ENCODE assay signal across 19 cellular contexts in the genomic region with DNA sequence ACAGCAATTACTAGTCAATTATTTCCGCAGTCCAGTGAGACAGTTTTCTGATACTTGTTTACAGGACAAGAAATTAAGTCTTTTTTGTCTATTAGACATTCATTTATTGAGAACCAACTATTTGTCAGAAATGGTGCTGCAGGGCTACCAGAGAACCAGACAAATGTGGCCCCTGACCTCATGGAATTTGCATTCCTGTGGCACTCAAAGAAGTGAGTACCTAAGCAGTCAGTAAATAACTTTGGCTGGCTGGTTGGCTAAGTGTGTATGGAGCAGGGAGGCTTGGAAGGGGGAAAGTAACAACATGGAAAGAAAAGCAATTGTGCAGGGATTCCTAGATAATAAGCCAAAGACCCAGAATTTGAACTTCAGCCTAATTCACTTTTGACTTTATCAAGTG.
DNase-seq lines count a peak whose midpoint lies in the region; ATAC-seq and TF ChIP-seq lines count a peak whose summit lies in the region.
"Had no signal": no experiment of that assay in that cellular context is flagged by ENCODE, and none has a peak within 500 bp of the region (broad histone marks: within the 10 kb centered on the region; RNA-seq: fewer than 3 reads in every experiment).

No MANE protein-coding gene starts in this region.

- H3K4me1 ChIP-seq in trophoblast cell (ENCODE audit: control insufficient read depth in 1 of 2, insufficient read depth in 2 of 2, low read length in 2 of 2) = peaks cover 8 to 11% of the 10 kb centered on the region in 2 experiments
- no peaks in the 10 kb centered on the region for H3K4me1 ChIP-seq in right lobe of liver
- H3K4me1 ChIP-seq: SJSA1 had no signal

- no CpG with 5 or more reads among the region's 1 CpG for WGBS in trophoblast cell (ENCODE audit: extremely low coverage, insufficient coverage, insufficient read length)
- 87% methylated on average over 1 of the region's 1 CpG for WGBS in right lobe of liver (ENCODE audit: insufficient coverage, low coverage, low lambda C conversion rate, missing lambda C conversion rate)

- H2AK5ac ChIP-seq in trophoblast cell (ENCODE audit: low read length) = no peak overlapping the region

- peaks cover 47% of the 10 kb centered on the region for H3K4me1 Mint-ChIP-seq in activated naive CD8-positive, alpha-beta T cell (ENCODE audit: low read depth)
- peaks cover 19% of the 10 kb centered on the region for H3K4me1 Mint-ChIP-seq in activated naive CD8-positive, alpha-beta T cell treated with anti-CD3 and anti-CD28 coated beads, Interleukin-2, amount 50 U/mL, for 24 hours

- no peak overlapping the region for H3K18ac ChIP-seq in trophoblast cell (ENCODE audit: low read length)

- no peak for ATAC-seq in activated naive CD8-positive, alpha-beta T cell treated with anti-CD3 and anti-CD28 coated beads, Interleukin-2, amount 50 U/mL, for 24 hours
- no peak for ATAC-seq in right lobe of liver
- no peak for ATAC-seq in GM21825 (IDR thresholded peaks at IDR 0.05; ENCODE audit: unreplicated experiment)
- ATAC-seq: HepG2 had no signal

- H3K4me2 ChIP-seq in trophoblast cell (ENCODE audit: low read length) = no peak overlapping the region

- H3K36me3 ChIP-seq in trophoblast cell (ENCODE audit: control insufficient read depth in 1 of 2, insufficient read depth in 2 of 2, low read length in 2 of 2) (no peaks in the 10 kb centered on the region), right lobe of liver (no peaks in the 10 kb centered on the region)
- H3K36me3 ChIP-seq: SJSA1 had no signal

- no peak overlapping the region for H3K9ac ChIP-seq in trophoblast cell (ENCODE audit: low read length)
- H3K9ac ChIP-seq: GM23248 had no signal

- H2AFZ ChIP-seq in trophoblast cell (ENCODE audit: insufficient read depth, low read length, poor library complexity) = no peak overlapping the region
- H2AFZ ChIP-seq: GM23248 had no signal

- H3K27me3 ChIP-seq in trophoblast cell (ENCODE audit: insufficient read depth, low read length) = no peaks in the 10 kb centered on the region
- H3K27me3 ChIP-seq in right lobe of liver = no peaks in the 10 kb centered on the region
- H3K27me3 ChIP-seq: SJSA1 had no signal

- no peak overlapping the region for H2BK12ac ChIP-seq in trophoblast cell (ENCODE audit: low read length)

- TF ChIP-seq CTCF in right lobe of liver (IDR thresholded peaks at IDR 0.05) = no peak

- H3K79me2 ChIP-seq in trophoblast cell (ENCODE audit: control insufficient read depth, insufficient read depth, low read length, poor library complexity) = no peaks in the 10 kb centered on the region

- peak overlapping the region; percentile 35 for H3K27ac Mint-ChIP-seq in activated naive CD8-positive, alpha-beta T cell
- H3K27ac Mint-ChIP-seq in activated naive CD8-positive, alpha-beta T cell treated with anti-CD3 and anti-CD28 coated beads, Interleukin-2, amount 50 U/mL, for 24 hours = no peak overlapping the region

- TF ChIP-seq POLR2A in right lobe of liver (IDR thresholded peaks at IDR 0.05) = no peak

- no peak for DNase-seq in activated naive CD8-positive, alpha-beta T cell treated with anti-CD3 and anti-CD28 coated beads, Interleukin-2, amount 50 U/mL, for 24 hours
- DNase-seq in kidney tubule cell (ENCODE audit: low spot score) (peak; percentile 8), trophoblast cell (no peak), right lobe of liver (no peak), D341Med (ENCODE audit: low spot score) (no peak)
- DNase-seq: DMS53, GM23248, H7, Kasumi-1, MM.1S, NCI-H1694, NCI-H2029 treated with DMSO at 0.1 percent for 48 hours, NCI-H526 treated with DMSO at 0.1 percent for 48 hours, Right ventricle myocardium superior, RPMI8226 had no signal

- H3K36me3 Mint-ChIP-seq in activated naive CD8-positive, alpha-beta T cell = peaks cover 14% of the 10 kb centered on the region
- H3K36me3 Mint-ChIP-seq in activated naive CD8-positive, alpha-beta T cell treated with anti-CD3 and anti-CD28 coated beads, Interleukin-2, amount 50 U/mL, for 24 hours (ENCODE audit: low read depth) = no peaks in the 10 kb centered on the region

- peak overlapping the region; percentile 57 for H3K27ac ChIP-seq in trophoblast cell (ENCODE audit: low read depth, low read length)
- no peak overlapping the region for H3K27ac ChIP-seq in right lobe of liver
- H3K27ac ChIP-seq: GM23248, SJSA1 had no signal

- no peak overlapping the region for H4K91ac ChIP-seq in trophoblast cell (ENCODE audit: low read depth, low read length)

- H3K4me3 Mint-ChIP-seq in activated naive CD8-positive, alpha-beta T cell = no peak overlapping the region
- H3K4me3 Mint-ChIP-seq in activated naive CD8-positive, alpha-beta T cell treated with anti-CD3 and anti-CD28 coated beads, Interleukin-2, amount 50 U/mL, for 24 hours = no peak overlapping the region

- intact Hi-C loops in right lobe of liver (cut with DNase I) = no loop called here

- no peak overlapping the region for H3K14ac ChIP-seq in trophoblast cell (ENCODE audit: low read length)

- H4K8ac ChIP-seq in trophoblast cell (ENCODE audit: low read depth, low read length) = no peak overlapping the region

- H3K79me1 ChIP-seq in trophoblast cell (ENCODE audit: low read length) = peaks cover 4% of the 10 kb centered on the region

- H3K23ac ChIP-seq in trophoblast cell (ENCODE audit: low read length) = no peak overlapping the region

- no peak overlapping the region for H4K12ac ChIP-seq in trophoblast cell (ENCODE audit: low read depth, low read length)

- no peaks in the 10 kb centered on the region for H3K27me3 Mint-ChIP-seq in activated naive CD8-positive, alpha-beta T cell
- H3K27me3 Mint-ChIP-seq in activated naive CD8-positive, alpha-beta T cell treated with anti-CD3 and anti-CD28 coated beads, Interleukin-2, amount 50 U/mL, for 24 hours = no peaks in the 10 kb centered on the region

- H3K4me3 ChIP-seq in trophoblast cell (ENCODE audit: low read depth, low read length) (no peak overlapping the region), right lobe of liver (no peak overlapping the region)
- H3K4me3 ChIP-seq: GM23248, SJSA1 had no signal

- H3K9me3 ChIP-seq in trophoblast cell (ENCODE audit: insufficient read depth, low read depth, low read length) (no peaks in the 10 kb centered on the region), right lobe of liver (no peaks in the 10 kb centered on the region)
- H3K9me3 ChIP-seq: SJSA1 had no signal

- H2BK120ac ChIP-seq in trophoblast cell (ENCODE audit: insufficient read depth, low read length, poor library complexity) = peak overlapping the region; percentile 25

- no peak overlapping the region for H3K4ac ChIP-seq in trophoblast cell (ENCODE audit: low read depth, low read length)

- peaks cover 7% of the 10 kb centered on the region for H3K9me3 Mint-ChIP-seq in activated naive CD8-positive, alpha-beta T cell (ENCODE audit: low read depth)
- peaks cover 5% of the 10 kb centered on the region for H3K9me3 Mint-ChIP-seq in activated naive CD8-positive, alpha-beta T cell treated with anti-CD3 and anti-CD28 coated beads, Interleukin-2, amount 50 U/mL, for 24 hours

- no peak overlapping the region for H2BK5ac ChIP-seq in trophoblast cell (ENCODE audit: low read depth, low read length, poor library complexity)
